Comparison of ENCODE assay signal across 8 cellular contexts in the genomic region with DNA sequence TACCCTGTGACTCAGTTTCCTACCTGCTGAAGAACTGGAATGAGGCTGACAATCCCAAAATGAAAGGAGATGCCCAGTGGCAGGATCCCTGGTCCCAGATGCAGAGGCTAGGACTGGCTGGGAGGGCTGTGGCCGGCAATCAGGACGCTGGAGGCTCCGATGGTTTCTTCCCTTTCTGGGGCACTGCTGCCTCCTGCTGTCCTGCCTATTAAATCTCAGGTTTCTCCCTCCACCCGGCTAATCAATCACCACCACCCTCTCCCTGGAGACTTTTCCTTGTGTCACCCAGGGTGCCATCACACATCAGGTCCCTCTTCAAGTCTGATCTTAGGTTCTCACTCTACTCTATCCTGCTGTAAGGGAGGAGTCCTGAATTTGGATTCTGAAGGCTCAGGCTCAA.
DNase-seq lines count a peak whose midpoint lies in the region; ATAC-seq and TF ChIP-seq lines count a peak whose summit lies in the region.

No MANE protein-coding gene starts in this region.

- 2 to 7% methylated on average over 4 of the region's 4 CpGs for WGBS in sigmoid colon, 2 donors

- DNase-seq in NCI-H2196 (lab: John Stamatoyannopoulos, UW; ENCODE audit: unreplicated experiment) (peak; percentile 7), NCI-H2196 treated with DMSO at 0.1 percent for 48 hours (lab: John Stamatoyannopoulos, UW; ENCODE audit: unreplicated experiment) (no peak), NCI-H446 treated with DMSO at 0.1 percent for 48 hours (lab: John Stamatoyannopoulos, UW) (peak; percentile 62), astrocyte of the hippocampus (ENCODE audit: low read depth, low spot score) (peak; percentile 87), hippocampal formation (lab: John Stamatoyannopoulos, UW) (peak; percentile 48 to 52), sigmoid colon (no peak)

- TF ChIP-seq EP300 in sigmoid colon (IDR thresholded peaks at IDR 0.05) = no peak

- H3K9me3 ChIP-seq in sigmoid colon = no peaks in the 10 kb centered on the region

- peaks cover 0 to 3% (median 0%) of the 10 kb centered on the region in 3 donors for H3K27me3 ChIP-seq in sigmoid colon

- peak overlapping the region in 3 of 4 donors; percentile 18 to 37 (median 24) for H3K4me3 ChIP-seq in sigmoid colon

- H3K36me3 ChIP-seq in sigmoid colon = no peaks in the 10 kb centered on the region

- peak in 2 of 4 experiments; percentile 27 to 43 for TF ChIP-seq CTCF in sigmoid colon (IDR thresholded peaks at IDR 0.05)

- ATAC-seq in HG02759 (IDR thresholded peaks at IDR 0.05; ENCODE audit: unreplicated experiment) = peak; percentile 82
- no peak for ATAC-seq in GM21367 (IDR thresholded peaks at IDR 0.05; ENCODE audit: unreplicated experiment)

- H3K27ac ChIP-seq in sigmoid colon = no peak overlapping the region

- peaks cover 0 to 7% (median 3%) of the 10 kb centered on the region in 4 donors for H3K4me1 ChIP-seq in sigmoid colon

- TF ChIP-seq POLR2A in sigmoid colon (IDR thresholded peaks at IDR 0.05) = no peak

- intact Hi-C loops in sigmoid colon (cut with DNase I) = no loop called here

Comparison
In these comparisons a context has a peak if more than half of its experiments do, and no peak if none do; other contexts are left out.
1. DNase-seq: peak in NCI-H2196 (single experiment), NCI-H446 treated with DMSO at 0.1 percent for 48 hours (single experiment), astrocyte of the hippocampus (single experiment) and hippocampal formation (2 of 2); none in NCI-H2196 treated with DMSO at 0.1 percent for 48 hours (single experiment) and sigmoid colon (single experiment).